In genomic region chr17:37742114-37742761, GRCh38 we compare ENCODE assay signal across 1 cellular context.
TF ChIP-seq lines count a peak whose summit lies in the region.

No MANE protein-coding gene starts in this region.

TF ChIP-seq in K562, 482 proteins besides CTCF, POLR2A, EP300 and RAD21 (continued from another document):
- TF ChIP-seq ZNF668 (CRISPR knock-in tag; IDR thresholded peaks at IDR 0.05) (no peak), UBTF (IDR thresholded peaks at IDR 0.05; ENCODE audit: borderline replicate concordance in 1 of 2, low read depth in 2 of 2, low read length in 2 of 2) (no peak), CBX3 (IDR thresholded peaks at IDR 0.05; ENCODE audit: borderline replicate concordance in 1 of 2, low read length in 2 of 2) (no peak), ZBTB17 (CRISPR knock-in tag; IDR thresholded peaks at IDR 0.05) (no peak), SNIP1 (IDR thresholded peaks at IDR 0.05; ENCODE audit: low read depth) (no peak), RBBP5 (IDR thresholded peaks at IDR 0.05; ENCODE audit: borderline replicate concordance, insufficient read depth, low read length, poor library complexity, severe bottlenecking) (no peak), HOMEZ (CRISPR knock-in tag; IDR thresholded peaks at IDR 0.05) (no peak), ZNF318 (IDR thresholded peaks at IDR 0.05; ENCODE audit: borderline replicate concordance in 1 of 2, low read depth in 1 of 2) (no peak), PCBP1 (IDR thresholded peaks at IDR 0.05; ENCODE audit: low read depth, low read length, poor library complexity, severe bottlenecking) (no peak)
- TF ChIP-seq, protein P1, sequence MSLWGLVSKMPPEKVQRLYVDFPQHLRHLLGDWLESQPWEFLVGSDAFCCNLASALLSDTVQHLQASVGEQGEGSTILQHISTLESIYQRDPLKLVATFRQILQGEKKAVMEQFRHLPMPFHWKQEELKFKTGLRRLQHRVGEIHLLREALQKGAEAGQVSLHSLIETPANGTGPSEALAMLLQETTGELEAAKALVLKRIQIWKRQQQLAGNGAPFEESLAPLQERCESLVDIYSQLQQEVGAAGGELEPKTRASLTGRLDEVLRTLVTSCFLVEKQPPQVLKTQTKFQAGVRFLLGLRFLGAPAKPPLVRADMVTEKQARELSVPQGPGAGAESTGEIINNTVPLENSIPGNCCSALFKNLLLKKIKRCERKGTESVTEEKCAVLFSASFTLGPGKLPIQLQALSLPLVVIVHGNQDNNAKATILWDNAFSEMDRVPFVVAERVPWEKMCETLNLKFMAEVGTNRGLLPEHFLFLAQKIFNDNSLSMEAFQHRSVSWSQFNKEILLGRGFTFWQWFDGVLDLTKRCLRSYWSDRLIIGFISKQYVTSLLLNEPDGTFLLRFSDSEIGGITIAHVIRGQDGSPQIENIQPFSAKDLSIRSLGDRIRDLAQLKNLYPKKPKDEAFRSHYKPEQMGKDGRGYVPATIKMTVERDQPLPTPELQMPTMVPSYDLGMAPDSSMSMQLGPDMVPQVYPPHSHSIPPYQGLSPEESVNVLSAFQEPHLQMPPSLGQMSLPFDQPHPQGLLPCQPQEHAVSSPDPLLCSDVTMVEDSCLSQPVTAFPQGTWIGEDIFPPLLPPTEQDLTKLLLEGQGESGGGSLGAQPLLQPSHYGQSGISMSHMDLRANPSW (CRISPR knock-in tag; IDR thresholded peaks at IDR 0.05): no peak
